Comparison of ENCODE assay signal across 26 cellular contexts in the genomic region with DNA sequence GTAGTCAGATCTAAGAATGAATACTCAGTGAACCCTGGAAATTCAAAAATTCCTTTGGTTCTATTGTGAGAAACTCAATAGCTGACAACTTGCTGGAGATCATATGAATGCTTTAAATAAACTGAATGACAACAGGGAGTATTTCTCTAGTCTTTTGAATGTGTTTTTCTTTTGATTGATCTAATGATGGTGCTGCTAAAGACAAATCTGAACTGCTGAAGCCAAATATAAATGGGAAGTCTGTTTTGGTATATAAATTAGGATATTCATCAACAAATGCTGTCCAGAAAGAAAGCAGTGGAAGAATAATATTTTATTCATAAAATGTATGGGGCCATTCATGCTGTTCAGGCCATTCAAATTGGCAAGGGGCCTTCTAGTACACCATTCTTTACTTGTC.
"Had no signal": no experiment of that assay in that cellular context is flagged by ENCODE, and none has a peak within 500 bp of the region (broad histone marks: within the 10 kb centered on the region; RNA-seq: fewer than 3 reads in every experiment).

No MANE protein-coding gene starts in this region.

- H3K27ac ChIP-seq: stomach, suprapubic skin, testis, thoracic aorta, thyroid gland, tibial artery, tibial nerve, transverse colon, upper lobe of left lung, upper lobe of right lung, uterus, vagina had no signal

- H3K4me3 ChIP-seq: stomach, suprapubic skin, testis, thoracic aorta, thyroid gland, tibial artery, tibial nerve, transverse colon, upper lobe of left lung, upper lobe of right lung, uterus, vagina had no signal

- DNase-seq: stimulated activated CD4-positive, alpha-beta T cell treated with anti-CD3 and anti-CD28 coated beads, Interleukin-2, amount 100 ng/mL, for 48 hours; stimulated activated CD4-positive, alpha-beta T cell treated with anti-CD3 and anti-CD28 coated beads, Interleukin-4, amount 100 ng/mL, for 1 hour; stimulated activated CD4-positive, alpha-beta T cell treated with anti-CD3 and anti-CD28 coated beads, Interleukin-4, amount 100 ng/mL, for 24 hours; stimulated activated CD4-positive, alpha-beta T cell treated with anti-CD3 and anti-CD28 coated beads, Interleukin-4, amount 100 ng/mL, for 4 hours; stimulated activated CD8-positive, alpha-beta memory T cell treated with anti-CD3 and anti-CD28 coated beads, Interleukin-4, amount 100 ng/mL, for 48 hours; stimulated activated naive B cell treated with anti-CD40 and anti-IgM and Interleukin-4, amounts not matched to agents 10 μg/mL and 1 μg/mL and 100 μg/mL, for 72 hours; stimulated activated naive CD4-positive, alpha-beta T cell; stimulated activated naive CD4-positive, alpha-beta T cell treated with Interleukin-2 at 50 U/mL for 16 hours; stimulated activated naive CD8-positive, alpha-beta T cell treated with anti-CD3 and anti-CD28 coated beads, Interleukin-15, amount 100 ng/mL, for 72 hours; stimulated activated naive CD8-positive, alpha-beta T cell treated with anti-CD3 and anti-CD28 coated beads, Interleukin-15, Interleukin-2, amounts not matched to agents 100 U/mL and 50 U/mL, for 24 hours; stomach; substantia nigra; testis; thyroid gland; tibial artery; transverse colon; trophoblast cell; upper lobe of left lung; upper lobe of right lung; uterus had no signal

- H3K4me1 ChIP-seq: stomach, suprapubic skin, testis, thyroid gland, tibial artery, tibial nerve, transverse colon, upper lobe of left lung, upper lobe of right lung, uterus, vagina had no signal

- H3K27me3 ChIP-seq: stomach, suprapubic skin, testis, thyroid gland, tibial artery, tibial nerve, transverse colon, upper lobe of left lung, upper lobe of right lung, uterus, vagina had no signal

- H3K36me3 ChIP-seq: stomach, suprapubic skin, thoracic aorta, thyroid gland, tibial artery, tibial nerve, transverse colon, upper lobe of left lung, upper lobe of right lung, uterus, vagina had no signal

- H3K9me3 ChIP-seq: stomach, suprapubic skin, testis, thoracic aorta, thyroid gland, tibial artery, tibial nerve, transverse colon, upper lobe of left lung, upper lobe of right lung, uterus, vagina had no signal

- ATAC-seq: stimulated activated effector memory CD8-positive, alpha-beta T cell treated with anti-CD3 and anti-CD28 coated beads, Interleukin-12 subunit alpha, Interleukin-12 subunit beta, amount 100 ng/mL, for 72 hours; stimulated activated memory B cell treated with anti-CD40 and anti-IgM and Interleukin-4, amounts not matched to agents 10 μg/mL and 1 μg/mL and 100 μg/mL, for 72 hours; stimulated activated naive B cell treated with anti-CD40 and anti-IgM and Interleukin-4, amounts not matched to agents 10 μg/mL and 1 μg/mL and 100 μg/mL, for 72 hours; stimulated activated naive CD8-positive, alpha-beta T cell treated with anti-CD3 and anti-CD28 coated beads, Interleukin-15, amount 100 ng/mL, for 72 hours; upper lobe of right lung had no signal
